ENCODE assay signal across 8 cellular contexts in genomic region chr16:25013751-25014499, GRCh38. TPM values are rescaled to one million over a fixed set of nuclear protein-coding genes. Genes with fewer than 3 reads are reported as not detected.
DNase-seq lines count a peak whose midpoint lies in the region; ATAC-seq and TF ChIP-seq lines count a peak whose summit lies in the region.

No MANE protein-coding gene starts in this region.

- no peak for ATAC-seq in DND-41 (ENCODE audit: insufficient read depth, low read depth)
- peak; percentile 37 for ATAC-seq in GM21360 (IDR thresholded peaks at IDR 0.05; ENCODE audit: unreplicated experiment)
- ATAC-seq in HG03571 (IDR thresholded peaks at IDR 0.05; ENCODE audit: unreplicated experiment) = peak; percentile 50

- H2BK5ac ChIP-seq in mesenchymal stem cell (ENCODE audit: low read depth, low read length, poor library complexity, severe bottlenecking) = no peak overlapping the region

- peak overlapping the region; percentile 24 to 88; a peak in 3 of 4 replicates for H3K4me3 ChIP-seq in DND-41 (ENCODE audit: low read depth in 1 of 2, low read length in 2 of 2)
- H3K4me3 ChIP-seq in astrocyte of the cerebellum (ENCODE audit: low read depth, low read length) = peak overlapping the region; percentile 90
- H3K4me3 ChIP-seq in mesenchymal stem cell (ENCODE audit: insufficient read depth in 1 of 2, low read depth in 1 of 2, low read length in 2 of 2) = peak overlapping the region in 1 of 2 experiments; percentile 88

- no peak overlapping the region for H2AK5ac ChIP-seq in mesenchymal stem cell (ENCODE audit: low read length, severe bottlenecking)

- H2BK120ac ChIP-seq in mesenchymal stem cell (ENCODE audit: low read depth, low read length) = no peak overlapping the region

- no peak overlapping the region for H4K91ac ChIP-seq in mesenchymal stem cell (ENCODE audit: low read length)

- no peaks in the 10 kb centered on the region for H3K9me3 ChIP-seq in DND-41 (ENCODE audit: insufficient read depth, low read length, severe bottlenecking)
- no peaks in the 10 kb centered on the region for H3K9me3 ChIP-seq in mesenchymal stem cell (ENCODE audit: control insufficient read depth, low read length)

- H3K27me3 ChIP-seq in DND-41 (ENCODE audit: insufficient read depth, low read length, poor library complexity) (no peaks in the 10 kb centered on the region), mesenchymal stem cell (ENCODE audit: control insufficient read depth in 1 of 2, insufficient read depth in 1 of 2, low read length in 2 of 2) (no peaks in the 10 kb centered on the region)

- H2BK12ac ChIP-seq in mesenchymal stem cell (ENCODE audit: low read length in 2 of 2) = no peak overlapping the region

- peak overlapping the region; percentile 83; the same call in 1 of the 2 replicates for H2AFZ ChIP-seq in DND-41 (ENCODE audit: low read depth, low read length)
- no peak overlapping the region for H2AFZ ChIP-seq in mesenchymal stem cell (ENCODE audit: low read depth, low read length)

- DNase-seq in DND-41 (no peak), astrocyte of the cerebellum (ENCODE audit: low read depth) (no peak), mesenchymal stem cell (no peak), cerebellar cortex (ENCODE audit: low spot score) (no peak), HPDE6-E6E7 (ENCODE audit: extremely low spot score) (no peak)
- no peak for DNase-seq in stimulated activated CD4-positive, alpha-beta T cell treated with anti-CD3 and anti-CD28 coated beads, Interleukin-15, amount 100 ng/mL, for 24 hours

- H3K9ac ChIP-seq in DND-41 (ENCODE audit: low read depth, low read length) (peak overlapping the region; percentile 66), mesenchymal stem cell (ENCODE audit: low read length) (peak overlapping the region; percentile 93)

- peaks cover 43% of the 10 kb centered on the region for H3K4me1 ChIP-seq in DND-41 (ENCODE audit: insufficient read depth, low read length)
- H3K4me1 ChIP-seq in mesenchymal stem cell (ENCODE audit: control insufficient read depth, insufficient read depth, low read depth, low read length) = peaks cover 17% of the 10 kb centered on the region

- peak overlapping the region in 1 of 2 experiments; percentile 25 for H3K14ac ChIP-seq in mesenchymal stem cell (ENCODE audit: low read length in 2 of 2)

- no peak overlapping the region for H3K23ac ChIP-seq in mesenchymal stem cell (ENCODE audit: low read length in 2 of 2)

- WGBS in mesenchymal stem cell = 42% methylated on average over 10 of the region's 14 CpGs

- H3K4ac ChIP-seq in mesenchymal stem cell (ENCODE audit: low read depth in 1 of 2, low read length in 2 of 2) = no peak overlapping the region

- H4K20me1 ChIP-seq in DND-41 (ENCODE audit: insufficient read depth, low read length) = peaks cover 30% of the 10 kb centered on the region; the same call in 1 of the 2 replicates

- H3K36me3 ChIP-seq in DND-41 (ENCODE audit: insufficient read depth, low read length) (no peaks in the 10 kb centered on the region), mesenchymal stem cell (ENCODE audit: control insufficient read depth in 1 of 2, insufficient read depth in 2 of 2, low read depth in 1 of 2, low read length in 2 of 2) (peaks cover 0 to 7% of the 10 kb centered on the region in 2 experiments)

- H4K8ac ChIP-seq in mesenchymal stem cell (ENCODE audit: low read length) = no peak overlapping the region

- in situ Hi-C loops in astrocyte of the cerebellum (cut with HindIII; ENCODE audit: low sequenced_read_pairs) = no loop called here

- TF ChIP-seq CTCF in DND-41 (IDR thresholded peaks at IDR 0.05; ENCODE audit: borderline replicate concordance, extremely low read depth, low read length, poor library complexity, severe bottlenecking) = no peak
- no peak for TF ChIP-seq CTCF in astrocyte of the cerebellum (IDR thresholded peaks at IDR 0.05; ENCODE audit: low read depth, low read length, missing control alignments)

- H3K4me2 ChIP-seq in DND-41 (ENCODE audit: insufficient read depth, low read length) = peak overlapping the region; percentile 71
- peak overlapping the region; percentile 82 for H3K4me2 ChIP-seq in mesenchymal stem cell (ENCODE audit: low read length, poor library complexity, severe bottlenecking)

- no peak overlapping the region for H2BK15ac ChIP-seq in mesenchymal stem cell (ENCODE audit: low read depth, poor library complexity, severe bottlenecking)

- no peak overlapping the region for H3K18ac ChIP-seq in mesenchymal stem cell (ENCODE audit: low read depth in 1 of 2, low read length in 2 of 2)

- peaks cover 62% of the 10 kb centered on the region for H3K79me2 ChIP-seq in DND-41 (ENCODE audit: insufficient read depth, low read length)

- peaks cover 5% of the 10 kb centered on the region for H3K79me1 ChIP-seq in mesenchymal stem cell (replicated peaks; ENCODE audit: low read length, poor library complexity, severe bottlenecking)

- H3K27ac ChIP-seq in DND-41 (ENCODE audit: low read length) (peak overlapping the region; percentile 58; the same call in 1 of the 2 replicates), mesenchymal stem cell (ENCODE audit: low read length, poor library complexity, severe bottlenecking) (peak overlapping the region; percentile 77)

RNA-seq across cellular contexts. Expression of gene ARHGAP17, which starts 1.2 kb away (rescaled TPM):
- 59.1 TPM for polyA plus RNA-seq in mesenchymal stem cell (2013, experiment 1 of 2)
- polyA plus RNA-seq in mesenchymal stem cell (2013, experiment 2 of 2) = 55.8 TPM
